In genomic region chr4:182143822-182144620, GRCh38 we compare ENCODE assay signal across 8 cellular contexts.
DNase-seq lines count a peak whose midpoint lies in the region; ATAC-seq and TF ChIP-seq lines count a peak whose summit lies in the region.

No MANE protein-coding gene starts in this region.

- H3K4me1 ChIP-seq in mammary epithelial cell (ENCODE audit: insufficient read depth, low read length) = peaks cover 25% of the 10 kb centered on the region
- H3K4me1 ChIP-seq in stomach smooth muscle (ENCODE audit: control insufficient read depth, insufficient read depth, low read length) = peaks cover 17% of the 10 kb centered on the region

- peak overlapping the region; percentile 85 for H2AFZ ChIP-seq in mammary epithelial cell (ENCODE audit: low read depth, low read length)

- no peaks in the 10 kb centered on the region for H3K9me3 Mint-ChIP-seq in Calu3 (ENCODE audit: low read depth, unreplicated experiment)

- H3K27me3 ChIP-seq in mammary epithelial cell (ENCODE audit: insufficient read depth, low read length) (no peaks in the 10 kb centered on the region), stomach smooth muscle (ENCODE audit: control insufficient read depth in 1 of 2, insufficient read depth in 2 of 2, low read length in 2 of 2) (peaks cover 30 to 56% of the 10 kb centered on the region in 2 donors)

- no peaks in the 10 kb centered on the region for H4K20me1 ChIP-seq in mammary epithelial cell (ENCODE audit: insufficient read depth, low read length)

- no peaks in the 10 kb centered on the region for H3K9me3 ChIP-seq in mammary epithelial cell (replicated peaks; ENCODE audit: insufficient read depth, low read length)
- no peaks in the 10 kb centered on the region for H3K9me3 ChIP-seq in stomach smooth muscle (ENCODE audit: control insufficient read depth in 2 of 2, low read length in 2 of 2)

- peaks cover 18% of the 10 kb centered on the region for H3K36me3 Mint-ChIP-seq in Calu3 (ENCODE audit: insufficient read depth, unreplicated experiment)

- intact Hi-C loops in Calu3 (cut with micrococcal nuclease; ENCODE audit: unreplicated experiment) = no loop called here
- intact Hi-C loops in mammary epithelial cell (cut with micrococcal nuclease) = loop anchor here (1.0 to 10.0 kb wide), 8 partner anchors 48 to 661 kb away; no protein-coding TSS in a partner anchor
- intact Hi-C loops in left colon (cut with DNase I, micrococcal nuclease) = no loop called here

- peaks cover 8% of the 10 kb centered on the region for H3K4me1 Mint-ChIP-seq in Calu3 (ENCODE audit: low read depth, unreplicated experiment)

- no peaks in the 10 kb centered on the region for H3K36me3 ChIP-seq in mammary epithelial cell (ENCODE audit: insufficient read depth, low read length)
- no peaks in the 10 kb centered on the region for H3K36me3 ChIP-seq in stomach smooth muscle (ENCODE audit: control insufficient read depth in 2 of 2, insufficient read depth in 2 of 2, low read length in 2 of 2)

- peak overlapping the region; percentile 67 to 88 (median 71) for H3K4me3 ChIP-seq in mammary epithelial cell (replicated peaks in 1 of 3; ENCODE audit: insufficient read depth in 1 of 3, low read depth in 2 of 3, low read length in 3 of 3)
- peak overlapping the region; percentile 64 to 74 for H3K4me3 ChIP-seq in stomach smooth muscle (ENCODE audit: low read length in 2 of 2)

- CTCF ChIA-PET in Calu3 (lab: Charles Lee) (no interaction called here), mammary epithelial cell (lab: Charles Lee; ENCODE audit: low non-redundant PET) (no interaction called here)

- peaks cover 68% of the 10 kb centered on the region for H3K79me2 ChIP-seq in mammary epithelial cell (ENCODE audit: insufficient read depth, low read length)

- peak; percentile 31 for ATAC-seq in left colon

- no peak overlapping the region for H3K27ac Mint-ChIP-seq in Calu3 (ENCODE audit: unreplicated experiment)

- H3K9ac ChIP-seq in mammary epithelial cell (ENCODE audit: insufficient read depth, low read length) (peak overlapping the region; percentile 85), stomach smooth muscle (ENCODE audit: low read length in 2 of 2) (peak overlapping the region in 1 of 2 donors; percentile 49)

- TF ChIP-seq CTCF in Calu3 (IDR thresholded peaks at IDR 0.05; ENCODE audit: unreplicated experiment) (no peak), mammary epithelial cell (conservative IDR thresholded peaks at IDR 0.05 in 1 of 2, IDR thresholded peaks at IDR 0.05 in 1 of 2; ENCODE audit: extremely low read depth in 1 of 2, insufficient read depth in 1 of 2, low read depth in 1 of 2, low read length in 2 of 2) (no peak)

- peak overlapping the region; percentile 92 for H3K4me3 Mint-ChIP-seq in Calu3 (ENCODE audit: low read depth, unreplicated experiment)

- peak overlapping the region; percentile 99 for H3K27ac ChIP-seq in mammary epithelial cell (ENCODE audit: insufficient read depth, low read depth, low read length)
- no peak overlapping the region for H3K27ac ChIP-seq in stomach smooth muscle (ENCODE audit: low read length)

- peak; percentile 43 for DNase-seq in Calu3
- DNase-seq in H4 (ENCODE audit: low spot score) = peak; percentile 75
- peak; percentile 5 to 59 for DNase-seq in NCI-H526 (lab: John Stamatoyannopoulos, UW)
- DNase-seq in mammary epithelial cell = peak; percentile 88
- DNase-seq in left colon = peak in 1 of 2 donors; percentile 15
- DNase-seq in activated effector memory CD4-positive, alpha-beta T cell treated with anti-CD3 and anti-CD28 coated beads, Interleukin-2, amount 50 U/mL, for 16 hours = no peak
- DNase-seq in pons (ENCODE audit: low spot score) = no peak

- in situ Hi-C loops in mammary epithelial cell (cut with MboI; ENCODE audit: low sequenced_read_pairs in 2 of 2) = loop anchor here in 1 of 2 donors (5.0 to 25.0 kb wide), 3 partner anchors 103 to 582 kb away; no protein-coding TSS in a partner anchor

- dilution Hi-C loops in mammary epithelial cell (cut with HindIII; ENCODE audit: low sequenced_read_pairs) = no loop called here

- H3K4me2 ChIP-seq in mammary epithelial cell (ENCODE audit: insufficient read depth, low read depth, low read length) = peak overlapping the region; percentile 95

- no peaks in the 10 kb centered on the region for H3K27me3 Mint-ChIP-seq in Calu3 (ENCODE audit: unreplicated experiment)

- BruUV-seq in Calu3 (replicated peaks; lab: Mats Ljungman, UMichigan) (no TSS peak), mammary epithelial cell (replicated peaks; lab: Mats Ljungman, UMichigan) (TSS peak; percentile 22)

- 3% methylated on average over 33 of the region's 78 CpGs for WGBS in mammary epithelial cell (ENCODE audit: low coverage, missing lambda C conversion rate)

Comparison
In these comparisons a context has a peak if more than half of its experiments do, and no peak if none do; other contexts are left out.
1. DNase-seq: peak in Calu3 (single experiment), H4 (single experiment), NCI-H526 (2 of 2) and mammary epithelial cell (single experiment); none in activated effector memory CD4-positive, alpha-beta T cell treated with anti-CD3 and anti-CD28 coated beads, Interleukin-2, amount 50 U/mL, for 16 hours (single experiment) and pons (single experiment).